In genomic region chr15:39720721-39721611, GRCh38 we compare ENCODE assay signal across 13 cellular contexts.
DNase-seq lines count a peak whose midpoint lies in the region; ATAC-seq and TF ChIP-seq lines count a peak whose summit lies in the region.
"Had no signal": no experiment of that assay in that cellular context is flagged by ENCODE, and none has a peak within 500 bp of the region (broad histone marks: within the 10 kb centered on the region; RNA-seq: fewer than 3 reads in every experiment).

No MANE protein-coding gene starts in this region.

- H3K4me1 ChIP-seq in HEK293 (ENCODE audit: control insufficient read depth, insufficient read depth, low read length) = peaks cover 3% of the 10 kb centered on the region; the same call in 1 of the 2 replicates
- peaks cover 9% of the 10 kb centered on the region for H3K4me1 ChIP-seq in smooth muscle cell (ENCODE audit: low read depth)
- H3K4me1 ChIP-seq: left lung, parathyroid adenoma, Peyer's patch had no signal

- H3K36me3 ChIP-seq in HEK293 (ENCODE audit: control insufficient read depth in 2 of 2, insufficient read depth in 1 of 2, low read length in 2 of 2) (no peaks in the 10 kb centered on the region), smooth muscle cell (ENCODE audit: low read depth) (no peaks in the 10 kb centered on the region)
- H3K36me3 ChIP-seq: left lung, Peyer's patch had no signal

- no peak overlapping the region for H3K9ac ChIP-seq in smooth muscle cell (ENCODE audit: low read depth)
- H3K9ac ChIP-seq: parathyroid adenoma had no signal

- H3K4me2 ChIP-seq in smooth muscle cell = peak overlapping the region; percentile 25

- CTCF ChIA-PET in HEK293 (lab: Yijun Ruan, JAX) (interaction anchor here (1.3 to 2.7 kb wide), 2 partner anchors 34 to 36 kb away, joined by 4 to 12 read pairs; no protein-coding TSS in a partner anchor), RWPE1 (lab: Yijun Ruan, JAX) (interaction anchor here (0.6 kb wide), 1 partner anchor 20 kb away, joined by 3 read pairs; no protein-coding TSS in a partner anchor)

- TF ChIP-seq CTCF in HEK293 (tag by site-specific recombination; IDR thresholded peaks at IDR 0.05) = no peak
- no peak for TF ChIP-seq CTCF in RWPE1 (conservative IDR thresholded peaks at IDR 0.05; ENCODE audit: low read depth)
- TF ChIP-seq CTCF in fibroblast of mammary gland (conservative IDR thresholded peaks at IDR 0.05; ENCODE audit: control insufficient read depth, insufficient read depth, low read depth, low read length) = no peak
- TF ChIP-seq CTCF in smooth muscle cell (IDR thresholded peaks at IDR 0.05; ENCODE audit: borderline replicate concordance, insufficient read depth, poor library complexity, severe bottlenecking) = no peak

- 31% methylated on average over 5 of the region's 5 CpGs for WGBS in smooth muscle cell (ENCODE audit: low lambda C conversion rate)

- no peaks in the 10 kb centered on the region for H4K20me1 ChIP-seq in smooth muscle cell (ENCODE audit: low read depth)

- H3K4me3 ChIP-seq in HEK293 (ENCODE audit: low read depth, low read length) (no peak overlapping the region), fibroblast of mammary gland (ENCODE audit: control insufficient read depth, low read depth, low read length) (no peak overlapping the region), smooth muscle cell (no peak overlapping the region)
- H3K4me3 ChIP-seq: left lung, Peyer's patch had no signal

- ATAC-seq in GM19452 (IDR thresholded peaks at IDR 0.05; ENCODE audit: unreplicated experiment) = no peak
- ATAC-seq: left lung had no signal

- peaks cover 8% of the 10 kb centered on the region for H3F3A ChIP-seq in smooth muscle cell (ENCODE audit: low read depth)

- H3K79me2 ChIP-seq in smooth muscle cell (ENCODE audit: low read depth) = no peaks in the 10 kb centered on the region
- H3K79me2 ChIP-seq: parathyroid adenoma had no signal

- H3K27me3 ChIP-seq in smooth muscle cell (ENCODE audit: low read depth) = no peaks in the 10 kb centered on the region
- H3K27me3 ChIP-seq: left lung, Peyer's patch had no signal

- DNase-seq in RWPE1 (ENCODE audit: low spot score) (peak; percentile 64), fibroblast of mammary gland (ENCODE audit: low read depth) (peak; percentile 79), smooth muscle cell (lab: John Stamatoyannopoulos, UW; ENCODE audit: unreplicated experiment) (no peak), NK-92 (lab: John Stamatoyannopoulos, UW; ENCODE audit: unreplicated experiment) (no peak), midbrain (lab: John Stamatoyannopoulos, UW) (no peak)
- DNase-seq: activated T-cell treated with anti-CD3 and anti-CD28 coated beads, Interleukin-2, amount 50 U/mL, for 4 hours; GOT3; left lung; Peyer's patch; stimulated activated naive CD4-positive, alpha-beta T cell treated with Interleukin-2 at 50 U/mL for 16 hours had no signal

- POLR2A ChIA-PET in HEK293 (lab: Yijun Ruan, JAX) (no interaction called here), RWPE1 (lab: Yijun Ruan, JAX; ENCODE audit: low non-redundant PET) (no interaction called here)

- H3K9me3 ChIP-seq in HEK293 (ENCODE audit: control insufficient read depth, insufficient read depth, low read depth, low read length) (no peaks in the 10 kb centered on the region), smooth muscle cell (replicated peaks; ENCODE audit: low read depth) (no peaks in the 10 kb centered on the region)
- H3K9me3 ChIP-seq: left lung, Peyer's patch had no signal

- no peak overlapping the region for H2AFZ ChIP-seq in smooth muscle cell (ENCODE audit: low read depth)
- H2AFZ ChIP-seq: parathyroid adenoma had no signal

- H3K27ac ChIP-seq in HEK293 (ENCODE audit: extremely low read depth, low read depth, low read length) = no peak overlapping the region
- H3K27ac ChIP-seq in RWPE1 = no peak overlapping the region
- peak overlapping the region; percentile 32 for H3K27ac ChIP-seq in smooth muscle cell (ENCODE audit: low read depth)
- H3K27ac ChIP-seq: left lung, parathyroid adenoma, Peyer's patch had no signal

TF ChIP-seq in HEK293, 187 proteins besides CTCF, POLR2A, EP300 and RAD21:
- no peak for TF ChIP-seq MYNN (tag by site-specific recombination; IDR thresholded peaks at IDR 0.05; ENCODE audit: borderline replicate concordance)
- peak; percentile 48 for TF ChIP-seq PRDM6 (tag by site-specific recombination; IDR thresholded peaks at IDR 0.05)
- no peak; the same call in 1 of the 2 replicates for TF ChIP-seq FEZF1 (tag by site-specific recombination; IDR thresholded peaks at IDR 0.05)
- 0 out of 2 replicates have a peak, but pooled peaks have one; percentile 10 for TF ChIP-seq GFI1B (tag by site-specific recombination; IDR thresholded peaks at IDR 0.05)
- no peak for TF ChIP-seq ZNF280D (tag by site-specific recombination; IDR thresholded peaks at IDR 0.05)
- no peak for TF ChIP-seq ZNF311 (tag by site-specific recombination; IDR thresholded peaks at IDR 0.05; ENCODE audit: borderline replicate concordance)
- TF ChIP-seq ZNF433 (tag by site-specific recombination; IDR thresholded peaks at IDR 0.05; ENCODE audit: low read depth) = no peak

Comparison
In these comparisons a context has a peak if more than half of its experiments do, and no peak if none do; other contexts are left out.
1. DNase-seq: peak in RWPE1 (single experiment) and fibroblast of mammary gland (single experiment); none in smooth muscle cell (single experiment), NK-92 (single experiment) and midbrain (single experiment).